Comparison of ENCODE assay signal across 18 cellular contexts in the genomic region with DNA sequence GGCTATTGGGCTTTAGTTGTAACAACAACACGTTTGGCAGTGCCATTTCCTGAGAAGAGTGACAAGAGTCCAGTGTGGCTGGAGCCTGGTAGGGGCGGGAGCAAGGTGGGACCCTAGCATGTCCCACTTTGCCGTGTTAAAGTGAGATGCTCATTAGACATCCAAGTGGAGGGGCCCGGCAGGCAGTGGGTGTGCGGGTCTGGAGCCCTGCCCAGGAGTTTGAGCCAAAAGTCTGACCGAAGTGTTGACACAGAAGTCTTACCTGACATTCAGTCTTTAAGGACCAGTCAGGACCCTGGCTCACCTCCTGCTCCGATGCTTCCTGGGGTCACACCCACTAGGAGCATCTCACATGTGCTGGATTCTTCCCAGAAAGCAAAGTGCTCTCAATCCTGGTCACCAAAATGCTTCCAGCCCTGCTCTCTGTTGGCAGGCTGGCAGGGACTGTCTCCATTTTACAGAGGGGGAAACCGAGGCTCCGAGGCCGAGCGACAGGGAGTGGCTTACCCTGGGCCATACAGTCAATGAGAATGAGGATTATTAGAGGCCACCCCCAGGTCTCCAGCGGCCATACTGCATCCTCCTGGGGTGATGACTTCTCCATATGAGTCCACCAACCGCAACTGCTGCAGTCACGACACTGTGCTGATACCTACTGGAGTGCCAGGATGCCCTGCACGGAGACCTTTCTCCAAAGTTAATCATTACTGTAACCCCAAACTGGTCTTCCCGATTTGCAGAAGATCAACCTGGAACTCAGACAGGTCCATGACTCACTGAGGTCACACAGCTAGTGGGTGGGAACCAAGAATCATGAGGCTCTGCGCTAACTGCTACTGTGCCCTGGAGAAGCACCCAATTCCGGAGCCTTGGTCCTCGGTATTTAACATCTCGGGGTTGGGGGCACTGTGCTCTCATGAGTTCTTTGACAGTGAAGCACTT.
A peak's percentile ranks its signal among the peaks of the same experiment; 100 is the strongest.
DNase-seq lines count a peak whose midpoint lies in the region; ATAC-seq lines count a peak whose summit lies in the region.
"Had no signal": no experiment of that assay in that cellular context is flagged by ENCODE, and none has a peak within 500 bp of the region (broad histone marks: within the 10 kb centered on the region; RNA-seq: fewer than 3 reads in every experiment).

No MANE protein-coding gene starts in this region.

- H4K91ac ChIP-seq in mesenchymal stem cell (ENCODE audit: low read length) = no peak overlapping the region

- peak overlapping the region; percentile 17 for H3K27ac Mint-ChIP-seq in stimulated activated effector memory CD8-positive, alpha-beta T cell treated with anti-CD3 and anti-CD28 coated beads, Interleukin-12 subunit alpha, Interleukin-12 subunit beta, amount 100 ng/mL, for 72 hours
- H3K27ac Mint-ChIP-seq: activated CD8-positive, alpha-beta memory T cell treated with anti-CD3 and anti-CD28 coated beads, Interleukin-2, amount 10 ng/mL, durations not matched to agents 7 days and 5 days; activated naive CD8-positive, alpha-beta T cell treated with anti-CD3 and anti-CD28 coated beads for 36 hours; mesothelial cell of epicardium; stimulated activated naive B cell treated with anti-CD40 and anti-IgM and Interleukin-4, amounts not matched to agents 10 μg/mL and 1 μg/mL and 100 μg/mL, for 72 hours had no signal

- H2BK5ac ChIP-seq in mesenchymal stem cell (ENCODE audit: low read depth, low read length, poor library complexity, severe bottlenecking) = no peak overlapping the region

- no peak overlapping the region for H3K4ac ChIP-seq in mesenchymal stem cell (ENCODE audit: low read depth in 1 of 2, low read length in 2 of 2)

- H3K27me3 ChIP-seq in mesenchymal stem cell (ENCODE audit: control insufficient read depth in 1 of 2, insufficient read depth in 1 of 2, low read length in 2 of 2) = no peaks in the 10 kb centered on the region
- H3K27me3 ChIP-seq: SJCRH30, testis had no signal

- no peak overlapping the region for H3K23ac ChIP-seq in mesenchymal stem cell (ENCODE audit: low read length in 2 of 2)

- H3K9ac ChIP-seq in mesenchymal stem cell (ENCODE audit: low read length) = no peak overlapping the region

- H3K9me3 Mint-ChIP-seq in stimulated activated effector memory CD8-positive, alpha-beta T cell treated with anti-CD3 and anti-CD28 coated beads, Interleukin-12 subunit alpha, Interleukin-12 subunit beta, amount 100 ng/mL, for 72 hours = no peaks in the 10 kb centered on the region
- H3K9me3 Mint-ChIP-seq: activated naive CD8-positive, alpha-beta T cell treated with anti-CD3 and anti-CD28 coated beads for 36 hours; activated T-helper 1 cell treated with anti-CD3 and anti-CD28 coated beads, Interleukin-12 subunit alpha, Interleukin-12 subunit beta, Interleukin-2, Interleukin-4 antibody, amounts not matched to agents 30 ng/mL and 10 ng/mL and 1 ng/mL, durations not matched to agents 14 hours and 24 hours and 36 hours; mesothelial cell of epicardium; stimulated activated naive B cell treated with anti-CD40 and anti-IgM and Interleukin-4, amounts not matched to agents 10 μg/mL and 1 μg/mL and 100 μg/mL, for 72 hours had no signal

- no peak overlapping the region for H3K18ac ChIP-seq in mesenchymal stem cell (ENCODE audit: low read depth in 1 of 2, low read length in 2 of 2)

- H3K4me1 ChIP-seq in mesenchymal stem cell (ENCODE audit: control insufficient read depth, insufficient read depth, low read depth, low read length) = peaks cover 8% of the 10 kb centered on the region
- H3K4me1 ChIP-seq: SJCRH30 had no signal

- H3K9me3 ChIP-seq in mesenchymal stem cell (ENCODE audit: control insufficient read depth, low read length) = no peaks in the 10 kb centered on the region
- H3K9me3 ChIP-seq: SJCRH30, testis had no signal

- H3K27ac ChIP-seq in mesenchymal stem cell (ENCODE audit: low read length, poor library complexity, severe bottlenecking) = no peak overlapping the region
- H3K27ac ChIP-seq: 22Rv1, SJCRH30, testis had no signal

- no peak overlapping the region for H3K14ac ChIP-seq in mesenchymal stem cell (ENCODE audit: low read length in 2 of 2)

- H2BK15ac ChIP-seq in mesenchymal stem cell (ENCODE audit: low read depth, poor library complexity, severe bottlenecking) = no peak overlapping the region

- H3K4me3 ChIP-seq in mesenchymal stem cell (ENCODE audit: insufficient read depth in 1 of 2, low read depth in 1 of 2, low read length in 2 of 2) = no peak overlapping the region
- H3K4me3 ChIP-seq: SJCRH30, testis had no signal

- no peak overlapping the region for H2BK12ac ChIP-seq in mesenchymal stem cell (ENCODE audit: low read length in 2 of 2)

- 89% methylated on average over 20 of the region's 20 CpGs for WGBS in mesenchymal stem cell

- no peak for ATAC-seq in stimulated activated effector memory CD8-positive, alpha-beta T cell treated with anti-CD3 and anti-CD28 coated beads, Interleukin-12 subunit alpha, Interleukin-12 subunit beta, amount 100 ng/mL, for 72 hours

- no peak overlapping the region for H2AFZ ChIP-seq in mesenchymal stem cell (ENCODE audit: low read depth, low read length)

- no peak overlapping the region for H2AK5ac ChIP-seq in mesenchymal stem cell (ENCODE audit: low read length, severe bottlenecking)

- H3K4me2 ChIP-seq in mesenchymal stem cell (ENCODE audit: low read length, poor library complexity, severe bottlenecking) = no peak overlapping the region

- peaks cover 20% of the 10 kb centered on the region for H3K36me3 Mint-ChIP-seq in stimulated activated effector memory CD8-positive, alpha-beta T cell treated with anti-CD3 and anti-CD28 coated beads, Interleukin-12 subunit alpha, Interleukin-12 subunit beta, amount 100 ng/mL, for 72 hours
- H3K36me3 Mint-ChIP-seq: activated CD8-positive, alpha-beta memory T cell treated with anti-CD3 and anti-CD28 coated beads, Interleukin-2, amount 10 ng/mL, durations not matched to agents 7 days and 5 days; activated naive CD8-positive, alpha-beta T cell treated with anti-CD3 and anti-CD28 coated beads for 36 hours; mesothelial cell of epicardium had no signal

- H3K36me3 ChIP-seq in mesenchymal stem cell (ENCODE audit: control insufficient read depth in 1 of 2, insufficient read depth in 2 of 2, low read depth in 1 of 2, low read length in 2 of 2) = peaks cover 0 to 2% of the 10 kb centered on the region in 2 experiments
- H3K36me3 ChIP-seq: SJCRH30 had no signal

- no peak overlapping the region for H4K8ac ChIP-seq in mesenchymal stem cell (ENCODE audit: low read length)

- H3K4me3 Mint-ChIP-seq in stimulated activated effector memory CD8-positive, alpha-beta T cell treated with anti-CD3 and anti-CD28 coated beads, Interleukin-12 subunit alpha, Interleukin-12 subunit beta, amount 100 ng/mL, for 72 hours = no peak overlapping the region
- H3K4me3 Mint-ChIP-seq: activated CD8-positive, alpha-beta memory T cell treated with anti-CD3 and anti-CD28 coated beads, Interleukin-2, amount 10 ng/mL, durations not matched to agents 7 days and 5 days; activated naive CD8-positive, alpha-beta T cell treated with anti-CD3 and anti-CD28 coated beads for 36 hours; activated T-helper 1 cell treated with anti-CD3 and anti-CD28 coated beads, Interleukin-12 subunit alpha, Interleukin-12 subunit beta, Interleukin-2, Interleukin-4 antibody, amounts not matched to agents 30 ng/mL and 10 ng/mL and 1 ng/mL, durations not matched to agents 14 hours and 24 hours and 36 hours; mesothelial cell of epicardium; stimulated activated naive B cell treated with anti-CD40 and anti-IgM and Interleukin-4, amounts not matched to agents 10 μg/mL and 1 μg/mL and 100 μg/mL, for 72 hours had no signal

- peak; percentile 58 for DNase-seq in DMS53 (lab: John Stamatoyannopoulos, UW)
- no peak for DNase-seq in DMS53 treated with DMSO at 0.1 percent for 48 hours (lab: John Stamatoyannopoulos, UW; ENCODE audit: unreplicated experiment)
- peak; percentile 8 for DNase-seq in amniotic epithelial cell (ENCODE audit: low read depth)
- DNase-seq in kidney tubule cell (ENCODE audit: low spot score) = peak; percentile 69
- DNase-seq in stimulated activated effector memory CD8-positive, alpha-beta T cell treated with anti-CD3 and anti-CD28 coated beads, Interleukin-12 subunit alpha, Interleukin-12 subunit beta, amount 100 ng/mL, for 72 hours (ENCODE audit: low spot score in 2 of 2) = no peak
- no peak for DNase-seq in NCI-H2107 (lab: John Stamatoyannopoulos, UW)
- DNase-seq in NCI-H1092 treated with DMSO at 0.1 percent for 48 hours (lab: John Stamatoyannopoulos, UW) = no peak
- DNase-seq in mesenchymal stem cell = no peak
- DNase-seq: NCI-H1092; NCI-H2029; SJCRH30; stimulated activated naive B cell treated with anti-CD40 and anti-IgM and Interleukin-4, amounts not matched to agents 10 μg/mL and 1 μg/mL and 100 μg/mL, for 72 hours had no signal

- H3K79me1 ChIP-seq in mesenchymal stem cell (replicated peaks; ENCODE audit: low read length, poor library complexity, severe bottlenecking) = peaks cover 8% of the 10 kb centered on the region

- peaks cover 59% of the 10 kb centered on the region for H3K4me1 Mint-ChIP-seq in stimulated activated effector memory CD8-positive, alpha-beta T cell treated with anti-CD3 and anti-CD28 coated beads, Interleukin-12 subunit alpha, Interleukin-12 subunit beta, amount 100 ng/mL, for 72 hours
- H3K4me1 Mint-ChIP-seq: mesothelial cell of epicardium had no signal

- H2BK120ac ChIP-seq in mesenchymal stem cell (ENCODE audit: low read depth, low read length) = no peak overlapping the region

Comparison
In these comparisons a context has a peak if more than half of its experiments do, and no peak if none do; other contexts are left out.
1. DNase-seq: peak in DMS53 (single experiment), amniotic epithelial cell (single experiment) and kidney tubule cell (single experiment); none in DMS53 treated with DMSO at 0.1 percent for 48 hours (single experiment), stimulated activated effector memory CD8-positive, alpha-beta T cell treated with anti-CD3 and anti-CD28 coated beads, Interleukin-12 subunit alpha, Interleukin-12 subunit beta, amount 100 ng/mL, for 72 hours (0 of 2), NCI-H2107 (single experiment), NCI-H1092 treated with DMSO at 0.1 percent for 48 hours (single experiment) and mesenchymal stem cell (single experiment).